In the genomic region with DNA sequence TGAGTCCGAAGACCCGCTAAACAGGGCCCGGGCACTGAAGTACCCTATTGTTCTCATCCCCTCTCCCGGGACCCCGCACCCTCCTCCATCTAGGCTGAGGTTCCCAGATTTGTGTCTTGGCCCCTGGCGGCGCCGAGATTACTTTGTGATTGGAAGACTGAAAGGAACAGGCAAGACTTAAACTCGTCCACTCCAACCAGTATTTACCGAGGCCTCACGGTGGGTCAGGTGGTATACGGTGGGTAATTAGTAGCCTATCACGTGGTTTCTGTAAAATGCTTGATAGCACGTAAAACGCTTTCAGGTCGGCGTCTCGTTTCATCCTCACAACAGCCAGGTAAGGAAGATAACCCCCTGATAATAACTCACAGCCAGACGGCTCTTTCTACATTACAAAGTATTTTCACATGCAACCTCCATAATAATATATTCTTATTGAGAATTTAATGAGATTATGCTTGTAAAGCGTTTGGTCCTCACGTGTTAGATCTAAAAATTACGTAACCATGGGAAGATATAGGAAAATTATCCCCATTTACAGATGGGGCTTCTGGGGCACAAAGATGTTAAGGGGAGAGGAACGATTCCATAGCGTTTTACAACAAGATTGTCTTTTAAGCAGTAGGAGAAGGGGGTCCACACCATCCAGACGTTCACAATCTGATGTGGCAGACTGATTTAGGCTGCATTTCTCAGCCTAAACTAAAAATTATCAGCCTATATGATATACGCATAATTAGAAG, we compare ENCODE assay signal across 8 cellular contexts. TPM values are rescaled to one million over a fixed set of nuclear protein-coding genes. Genes with fewer than 3 reads are reported as not detected.
A peak's percentile ranks its signal among the peaks of the same experiment; 100 is the strongest.
DNase-seq lines count a peak whose midpoint lies in the region; ATAC-seq, FAIRE-seq and TF ChIP-seq lines count a peak whose summit lies in the region.

No MANE protein-coding gene starts in this region.

- no peak for TF ChIP-seq CTCF in IMR-90 (conservative IDR thresholded peaks at IDR 0.05; ENCODE audit: low read depth, low read length)
- TF ChIP-seq CTCF in OCI-LY7 (conservative IDR thresholded peaks at IDR 0.05; ENCODE audit: low read length), result no peak
- TF ChIP-seq CTCF in heart right ventricle (IDR thresholded peaks at IDR 0.05), result peak in 1 of 9 donors; percentile 8
- TF ChIP-seq CTCF in pancreas (IDR thresholded peaks at IDR 0.05), result no peak

- H2AK9ac ChIP-seq in IMR-90 (replicated peaks; ENCODE audit: low read depth, low read length, poor library complexity), result peak overlapping the region; percentile 94

- peak overlapping the region; percentile 30; the same call in 1 of the 2 replicates for H2AK5ac ChIP-seq in IMR-90 (ENCODE audit: low read depth, low read length)

- intact Hi-C loops in IMR-90 (cut with micrococcal nuclease), result no loop called here
- intact Hi-C loops in OCI-LY7 (cut with micrococcal nuclease; ENCODE audit: unreplicated experiment), result loop anchor here (2.0 kb wide), 1 partner anchor 132 kb away; a partner anchor contains a TSS
- intact Hi-C loops in heart right ventricle (cut with DNase I), result loop anchor here in 4 of 10 donors (1.0 to 5.0 kb wide), 4 partner anchors 46 to 131 kb away; a partner anchor contains a TSS
- intact Hi-C loops in pancreas (cut with DNase I), result no loop called here

- no peaks in the 10 kb centered on the region for H3K27me3 ChIP-seq in IMR-90 (ENCODE audit: control insufficient read depth, insufficient read depth, low read length)
- no peaks in the 10 kb centered on the region for H3K27me3 ChIP-seq in adipocyte (replicated peaks; ENCODE audit: control insufficient read depth, insufficient read depth, low read length)
- no peaks in the 10 kb centered on the region for H3K27me3 ChIP-seq in heart right ventricle
- H3K27me3 ChIP-seq in pancreas, result no peaks in the 10 kb centered on the region

- TF ChIP-seq POLR2A in IMR-90 (IDR thresholded peaks at IDR 0.05; ENCODE audit: low read depth, low read length), result no peak

- H3K36me3 ChIP-seq in IMR-90 (ENCODE audit: control insufficient read depth, insufficient read depth, low read length) (no peaks in the 10 kb centered on the region; the same call in 1 of the 2 replicates), OCI-LY7 (ENCODE audit: insufficient read depth, low read length) (peaks cover 17% of the 10 kb centered on the region), adipocyte (ENCODE audit: control insufficient read depth, insufficient read depth, low read length, severe bottlenecking) (peaks cover 7% of the 10 kb centered on the region), heart right ventricle (peaks cover 0 to 11% (median 0%) of the 10 kb centered on the region in 9 donors), pancreas (no peaks in the 10 kb centered on the region)

- H3K4me2 ChIP-seq in IMR-90 (ENCODE audit: low read depth, low read length) (peak overlapping the region; percentile 98), OCI-LY7 (ENCODE audit: low read length) (peak overlapping the region; percentile 97)

- DNase-seq in ELF-1 (ENCODE audit: low read depth, low spot score), result peak; percentile 89
- peak; percentile 59 for DNase-seq in IMR-90
- peak; percentile 83 for DNase-seq in OCI-LY7 (ENCODE audit: low spot score)
- DNase-seq in adipocyte (ENCODE audit: low read depth), result peak; percentile 74
- DNase-seq in heart right ventricle, result peak in 1 of 2 donors; percentile 38
- peak in 3 of 6 donors; percentile 68 to 73 (median 68) for DNase-seq in pancreas
- no peak for DNase-seq in activated effector memory CD4-positive, alpha-beta T cell treated with Interleukin-2 at 50 U/mL for 16 hours

- H3K18ac ChIP-seq in IMR-90 (ENCODE audit: low read depth, low read length), result peak overlapping the region; percentile 10; the same call in 1 of the 2 replicates

- peak overlapping the region; percentile 78 to 91 for H4K8ac ChIP-seq in IMR-90 (ENCODE audit: low read depth in 2 of 2, low read length in 2 of 2)

- in situ Hi-C loops in IMR-90 (cut with MboI; ENCODE audit: low sequenced_read_pairs), result no loop called here

- peak overlapping the region; percentile 55 for H3K27ac ChIP-seq in IMR-90 (ENCODE audit: insufficient read depth, low read length)
- H3K27ac ChIP-seq in OCI-LY7 (ENCODE audit: low read depth, low read length, poor library complexity, severe bottlenecking), result peak overlapping the region; percentile 66
- peak overlapping the region; percentile 91 to 98 (median 96) for H3K27ac ChIP-seq in heart right ventricle
- H3K27ac ChIP-seq in pancreas, result peak overlapping the region; percentile 96 to 98 (median 97)

- H3K79me1 ChIP-seq in IMR-90 (ENCODE audit: low read depth in 1 of 2, low read length in 2 of 2), result peaks cover 7 to 36% of the 10 kb centered on the region in 2 experiments; a peak in 2 of 4 replicates

- peak overlapping the region; percentile 61 for H2BK5ac ChIP-seq in IMR-90 (ENCODE audit: low read depth, low read length, poor library complexity, severe bottlenecking)

- H2BK15ac ChIP-seq in IMR-90 (ENCODE audit: low read depth, low read length), result no peak overlapping the region

- TSS peak; percentile 69 for BruUV-seq in IMR-90 (replicated peaks; lab: Mats Ljungman, UMichigan)
- TSS peak; percentile 84 for BruUV-seq in OCI-LY7 (replicated peaks; lab: Mats Ljungman, UMichigan)

- H3K4ac ChIP-seq in IMR-90 (ENCODE audit: low read depth, low read length), result peak overlapping the region; percentile 80

- H3K9me1 ChIP-seq in IMR-90 (ENCODE audit: insufficient read depth, low read length), result no peaks in the 10 kb centered on the region

- FAIRE-seq in pancreas (lab: Jason Lieb, UNC), result no peak

- peak overlapping the region; percentile 95 for H2AFZ ChIP-seq in IMR-90 (replicated peaks; ENCODE audit: low read length, poor library complexity)
- H2AFZ ChIP-seq in OCI-LY7 (ENCODE audit: low read length), result peak overlapping the region; percentile 90

- peaks cover 48% of the 10 kb centered on the region for H3K79me2 ChIP-seq in OCI-LY7 (ENCODE audit: insufficient read depth, low read depth, low read length)

- H3K4me3 ChIP-seq in IMR-90 (ENCODE audit: insufficient read depth, low read depth, low read length), result peak overlapping the region; percentile 96
- H3K4me3 ChIP-seq in OCI-LY7 (ENCODE audit: low read depth, low read length, poor library complexity, severe bottlenecking), result peak overlapping the region; percentile 93
- peak overlapping the region; percentile 99 for H3K4me3 ChIP-seq in adipocyte (ENCODE audit: low read length)
- H3K4me3 ChIP-seq in heart right ventricle, result peak overlapping the region; percentile 77 to 96 (median 92)
- peak overlapping the region; percentile 74 to 98 (median 92) for H3K4me3 ChIP-seq in pancreas

- no peaks in the 10 kb centered on the region for H3K9me2 ChIP-seq in OCI-LY7 (ENCODE audit: insufficient read depth, low read length)

- no peak overlapping the region for H2BK20ac ChIP-seq in IMR-90 (ENCODE audit: low read depth, low read length)

- peak overlapping the region; percentile 60 for H4K91ac ChIP-seq in IMR-90 (ENCODE audit: insufficient read depth, low read depth, low read length)

- CTCF ChIA-PET in IMR-90 (lab: Yijun Ruan, JAX), result interaction anchor here (1.0 to 1.8 kb wide), 2 partner anchors 22 to 178 kb away, joined by 3 to 4 read pairs; no protein-coding TSS in a partner anchor
- CTCF ChIA-PET in OCI-LY7 (lab: Charles Lee; ENCODE audit: unreplicated experiment), result no interaction called here

- H3K56ac ChIP-seq in IMR-90 (ENCODE audit: extremely low read depth, insufficient read depth, low read length), result peak overlapping the region; percentile 32; the same call in 1 of the 2 replicates

- no CpG with 5 or more reads among the region's 26 CpGs for WGBS in IMR-90 (ENCODE audit: extremely low coverage in 2 of 2, insufficient read length in 1 of 2), 2 experiments
- 1 to 4% methylated on average over 26 of the region's 26 CpGs for WGBS in heart right ventricle, 2 donors
- 1% methylated on average over 26 of the region's 26 CpGs for WGBS in pancreas, 2 donors

- POLR2A ChIA-PET in IMR-90 (lab: Charles Lee; ENCODE audit: unreplicated experiment), result no interaction called here
- POLR2A ChIA-PET in OCI-LY7 (lab: Charles Lee), result interaction anchor here (0.6 to 2.9 kb wide), 11 partner anchors 9 to 146 kb away, joined by 3 to 18 read pairs (median 4); a partner anchor contains a TSS

- H2BK120ac ChIP-seq in IMR-90 (ENCODE audit: low read depth, low read length), result peak overlapping the region; percentile 12; the same call in 1 of the 2 replicates

- H4K5ac ChIP-seq in IMR-90 (ENCODE audit: low read depth, low read length), result peak overlapping the region; percentile 61

- H3K4me1 ChIP-seq in IMR-90 (ENCODE audit: control insufficient read depth, insufficient read depth, low read length), result no peaks in the 10 kb centered on the region; the same call in 1 of the 2 replicates
- peaks cover 19% of the 10 kb centered on the region for H3K4me1 ChIP-seq in OCI-LY7 (ENCODE audit: insufficient read depth, low read length, poor library complexity, severe bottlenecking)
- H3K4me1 ChIP-seq in adipocyte (ENCODE audit: control insufficient read depth, insufficient read depth, low read length), result peaks cover 27% of the 10 kb centered on the region
- peaks cover 3 to 50% (median 31%) of the 10 kb centered on the region in 9 donors for H3K4me1 ChIP-seq in heart right ventricle
- H3K4me1 ChIP-seq in pancreas, result peaks cover 6 to 17% (median 10%) of the 10 kb centered on the region in 3 donors

- peak overlapping the region; percentile 76 for H3K23ac ChIP-seq in IMR-90 (ENCODE audit: low read depth, low read length)

- TF ChIP-seq RAD21 in IMR-90 (IDR thresholded peaks at IDR 0.05; ENCODE audit: low read length), result no peak

- peak; percentile 60 for ATAC-seq in GM21619 (IDR thresholded peaks at IDR 0.05; ENCODE audit: unreplicated experiment)
- ATAC-seq in IMR-90 (ENCODE audit: low read depth), result peak; percentile 30
- peak; percentile 36 to 67 (median 48) for ATAC-seq in heart right ventricle
- ATAC-seq in pancreas, result peak; percentile 79 to 88 (median 82)

- dilution Hi-C loops in IMR-90 (cut with HindIII; ENCODE audit: low sequenced_read_pairs, unreplicated experiment), result no loop called here

- no peaks in the 10 kb centered on the region for H3K9me3 ChIP-seq in IMR-90 (ENCODE audit: control insufficient read depth, insufficient read depth, low read length)
- no peaks in the 10 kb centered on the region for H3K9me3 ChIP-seq in OCI-LY7 (ENCODE audit: low read length)
- no peaks in the 10 kb centered on the region for H3K9me3 ChIP-seq in adipocyte (ENCODE audit: control insufficient read depth, low read length)
- no peaks in the 10 kb centered on the region for H3K9me3 ChIP-seq in heart right ventricle
- no peaks in the 10 kb centered on the region for H3K9me3 ChIP-seq in pancreas

- no peaks in the 10 kb centered on the region; the same call in 1 of the 2 replicates for H4K20me1 ChIP-seq in IMR-90 (ENCODE audit: insufficient read depth, low read length)
- no peaks in the 10 kb centered on the region for H4K20me1 ChIP-seq in OCI-LY7 (ENCODE audit: insufficient read depth, low read length)

- H3K9ac ChIP-seq in IMR-90 (ENCODE audit: low read depth, low read length) (peak overlapping the region; percentile 64), adipocyte (ENCODE audit: low read length) (peak overlapping the region; percentile 96)

- peak overlapping the region; percentile 70 for H3K14ac ChIP-seq in IMR-90 (replicated peaks; ENCODE audit: low read depth, low read length)

RNA-seq across cellular contexts. Expression of a gene that starts 0.6 kb away (rescaled TPM):
- 36.6 and 56.4 TPM in 2 replicates for total RNA-seq in IMR-90 (2012; rRNA removed)
- polyA plus RNA-seq in IMR-90 (2012; rRNA removed), result 11.5 and 14.6 TPM in 2 replicates
- 1.7 and 2.4 TPM in 2 replicates for polyA plus RNA-seq in IMR-90 (2012; cell fraction: cytosol; rRNA removed)
- 2.3 and 20.0 TPM in 2 replicates for polyA plus RNA-seq in IMR-90 (2012; cell fraction: nucleus; rRNA removed; ENCODE audit: low replicate concordance)
- total RNA-seq in OCI-LY7 (2014; rRNA removed; shearing (Covaris generic)), result 17.4 and 57.2 TPM in 2 replicates
- 41.8 and 43.9 TPM in 2 replicates for total RNA-seq in OCI-LY7 (2022)
- 10 to 100 TPM; 29.9 to 43.7 (median 32.7) TPM for total RNA-seq in heart right ventricle
- polyA plus RNA-seq in heart right ventricle, result 10 to 100 TPM in 1 of 2 donors, 1 to 10 TPM in 1; 6.7 to 17.9 TPM
- 10 to 100 TPM; 17.3 to 33.2 (median 23.6) TPM for total RNA-seq in pancreas
- 1 to 10 TPM; 5.4 to 9.1 TPM for polyA plus RNA-seq in pancreas

Comparison
In these comparisons a context has a peak if more than half of its experiments do, and no peak if none do; other contexts are left out.
1. ATAC-seq: peak in every context shown above with its lines; median percentile 82 in pancreas; 60 in GM21619; 48 in heart right ventricle; 30 in IMR-90.